ENCODE assay signal across 26 cellular contexts in the genomic region with DNA sequence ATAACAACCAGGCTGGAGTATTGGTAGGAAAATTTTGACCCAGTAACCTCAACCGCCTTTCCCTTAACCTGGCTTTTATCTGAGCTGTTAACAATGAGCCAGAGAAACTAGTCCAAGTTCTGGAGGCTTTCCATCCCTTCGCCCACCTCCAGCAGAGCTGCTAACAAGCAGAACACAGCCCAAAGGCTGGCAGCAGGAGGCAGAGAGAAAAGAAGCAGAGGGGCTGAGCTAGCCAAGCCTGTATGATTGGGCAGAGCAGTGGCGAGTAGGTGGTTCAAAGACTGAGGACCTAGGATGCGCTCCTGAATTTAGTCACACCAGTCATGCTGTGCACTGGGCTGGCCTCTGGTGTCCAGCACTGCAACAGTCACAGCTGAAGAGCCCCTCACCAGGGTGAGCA.
"Had no signal": no experiment of that assay in that cellular context is flagged by ENCODE, and none has a peak within 500 bp of the region (broad histone marks: within the 10 kb centered on the region; RNA-seq: fewer than 3 reads in every experiment).

No MANE protein-coding gene starts in this region.

- H3K27ac ChIP-seq: epithelial cell of prostate, gastrocnemius medialis, hepatocyte, left lung, neutrophil, psoas muscle, sigmoid colon, suprapubic skin, transverse colon, upper lobe of right lung, uterus had no signal

- H3K9me3 ChIP-seq: gastrocnemius medialis, left lung, neutrophil, psoas muscle, sigmoid colon, suprapubic skin, transverse colon, upper lobe of right lung, uterus had no signal

- H3K4me1 Mint-ChIP-seq: stimulated activated memory B cell treated with anti-CD40 and anti-IgM and Interleukin-4, amounts not matched to agents 10 μg/mL and 1 μg/mL and 100 μg/mL, for 72 hours had no signal

- H3K4me1 ChIP-seq: gastrocnemius medialis, left lung, psoas muscle, suprapubic skin, transverse colon, upper lobe of right lung, uterus had no signal

- H3K36me3 ChIP-seq: gastrocnemius medialis, left lung, neutrophil, sigmoid colon, suprapubic skin, transverse colon, upper lobe of right lung, uterus had no signal

- H3K4me2 ChIP-seq: hepatocyte had no signal

- H3K27ac Mint-ChIP-seq: endodermal cell; naive thymus-derived CD8-positive, alpha-beta T cell; nephron progenitor cell; stimulated activated memory B cell treated with anti-CD40 and anti-IgM and Interleukin-4, amounts not matched to agents 10 μg/mL and 1 μg/mL and 100 μg/mL, for 72 hours had no signal

- H3K27me3 ChIP-seq: gastrocnemius medialis, left lung, neutrophil, sigmoid colon, suprapubic skin, transverse colon, uterus had no signal

- H3K79me2 ChIP-seq: hepatocyte had no signal

- H3K4me3 Mint-ChIP-seq: endodermal cell; naive thymus-derived CD8-positive, alpha-beta T cell; nephron progenitor cell; stimulated activated memory B cell treated with anti-CD40 and anti-IgM and Interleukin-4, amounts not matched to agents 10 μg/mL and 1 μg/mL and 100 μg/mL, for 72 hours had no signal

- H3K9me3 Mint-ChIP-seq: endodermal cell; naive thymus-derived CD8-positive, alpha-beta T cell; nephron progenitor cell; stimulated activated memory B cell treated with anti-CD40 and anti-IgM and Interleukin-4, amounts not matched to agents 10 μg/mL and 1 μg/mL and 100 μg/mL, for 72 hours had no signal

- H3K27me3 Mint-ChIP-seq: stimulated activated memory B cell treated with anti-CD40 and anti-IgM and Interleukin-4, amounts not matched to agents 10 μg/mL and 1 μg/mL and 100 μg/mL, for 72 hours had no signal

- H2AFZ ChIP-seq: hepatocyte had no signal

- DNase-seq: cerebellar nuclear complex; effector CD8-positive, alpha-beta T cell; endodermal cell; foreskin fibroblast; gastrocnemius medialis; head of caudate nucleus; left cardiac atrium; left lung; mesendoderm; midbrain; naive thymus-derived CD8-positive, alpha-beta T cell; nephron progenitor cell; psoas muscle; right cardiac atrium; sigmoid colon; stimulated activated CD4-positive, alpha-beta T cell treated with anti-CD3 and anti-CD28 coated beads, Interleukin-2, amount 100 ng/mL, for 24 hours; stimulated activated CD4-positive, alpha-beta T cell treated with anti-CD3 and anti-CD28 coated beads, Interleukin-4, amount 100 ng/mL, for 24 hours; stimulated activated naive CD8-positive, alpha-beta T cell treated with anti-CD3 and anti-CD28 coated beads, Interleukin-15, Interleukin-2, amounts not matched to agents 100 U/mL and 50 U/mL, for 24 hours; transverse colon; upper lobe of right lung; uterus had no signal

- H3K4me3 ChIP-seq: gastrocnemius medialis, hepatocyte, left lung, psoas muscle, sigmoid colon, suprapubic skin, transverse colon, upper lobe of right lung, uterus had no signal

- H3K36me3 Mint-ChIP-seq: naive thymus-derived CD8-positive, alpha-beta T cell; stimulated activated memory B cell treated with anti-CD40 and anti-IgM and Interleukin-4, amounts not matched to agents 10 μg/mL and 1 μg/mL and 100 μg/mL, for 72 hours had no signal
